11 cellular contexts compared by ENCODE assay signal in genomic region chr19:18605196-18605545, GRCh38. TPM values are rescaled to one million over a fixed set of nuclear protein-coding genes. Genes with fewer than 3 reads are reported as not detected.
DNase-seq lines count a peak whose midpoint lies in the region; ATAC-seq and TF ChIP-seq lines count a peak whose summit lies in the region.
"Had no signal": no experiment of that assay in that cellular context is flagged by ENCODE, and none has a peak within 500 bp of the region (broad histone marks: within the 10 kb centered on the region; RNA-seq: fewer than 3 reads in every experiment).

No MANE protein-coding gene starts in this region.

- DNase-seq in heart left ventricle (no peak), heart right ventricle (no peak), type B pancreatic cell (ENCODE audit: extremely low spot score, unreplicated experiment) (no peak), NCI-H446 (lab: John Stamatoyannopoulos, UW) (no peak)
- DNase-seq: activated CD4-positive, alpha-beta T cell treated with anti-CD3 and anti-CD28 coated beads for 4 hours; activated naive CD8-positive, alpha-beta T cell treated with anti-CD3 and anti-CD28 coated beads, Interleukin-2, amount 10 ng/mL, durations not matched to agents 7 days and 5 days; Karpas-422; NCI-H226; stimulated activated naive CD4-positive, alpha-beta T cell had no signal

- H3K9ac ChIP-seq in iPS-15b (ENCODE audit: low read depth, low read length): no peak overlapping the region

- H3K4me3 ChIP-seq in heart left ventricle (peak overlapping the region in 8 of 12 donors; percentile 7 to 51 (median 44)), heart right ventricle (peak overlapping the region in 4 of 10 donors; percentile 10 to 35 (median 26)), iPS-15b (ENCODE audit: low read depth, low read length) (peak overlapping the region; percentile 37)

- ATAC-seq in heart left ventricle (no peak), heart right ventricle (no peak), HG03432 (IDR thresholded peaks at IDR 0.05; ENCODE audit: unreplicated experiment) (no peak)

- no peaks in the 10 kb centered on the region for H3K9me3 ChIP-seq in heart left ventricle
- H3K9me3 ChIP-seq in heart right ventricle: no peaks in the 10 kb centered on the region
- no peaks in the 10 kb centered on the region for H3K9me3 ChIP-seq in iPS-15b (ENCODE audit: control insufficient read depth, insufficient read depth, low read length)

- H3K9me3 Mint-ChIP-seq in type B pancreatic cell: no peaks in the 10 kb centered on the region
- H3K9me3 Mint-ChIP-seq: activated naive CD8-positive, alpha-beta T cell treated with anti-CD3 and anti-CD28 coated beads, Interleukin-2, amount 10 ng/mL, durations not matched to agents 7 days and 5 days had no signal

- peaks cover 31 to 94% (median 71%) of the 10 kb centered on the region in 9 donors for H3K27me3 ChIP-seq in heart left ventricle
- H3K27me3 ChIP-seq in heart right ventricle: peaks cover 32 to 96% (median 94%) of the 10 kb centered on the region in 7 donors
- H3K27me3 ChIP-seq in iPS-15b (ENCODE audit: control insufficient read depth, insufficient read depth, low read length): peaks cover 76% of the 10 kb centered on the region

- H3K27me3 Mint-ChIP-seq in type B pancreatic cell: peaks cover 76% of the 10 kb centered on the region

- H3K4me1 Mint-ChIP-seq in type B pancreatic cell (ENCODE audit: unreplicated experiment): peaks cover 22% of the 10 kb centered on the region

- peaks cover 3% of the 10 kb centered on the region for H3K36me3 Mint-ChIP-seq in type B pancreatic cell
- H3K36me3 Mint-ChIP-seq: activated naive CD8-positive, alpha-beta T cell treated with anti-CD3 and anti-CD28 coated beads, Interleukin-2, amount 10 ng/mL, durations not matched to agents 7 days and 5 days had no signal

- TF ChIP-seq CTCF in heart left ventricle (IDR thresholded peaks at IDR 0.05): no peak
- no peak for TF ChIP-seq CTCF in heart right ventricle (IDR thresholded peaks at IDR 0.05)
- TF ChIP-seq CTCF in type B pancreatic cell (conservative IDR thresholded peaks at IDR 0.05): no peak

- H3K36me3 ChIP-seq in heart left ventricle (no peaks in the 10 kb centered on the region), heart right ventricle (no peaks in the 10 kb centered on the region), iPS-15b (ENCODE audit: control insufficient read depth, insufficient read depth, low read length) (no peaks in the 10 kb centered on the region)

- no peak for TF ChIP-seq POLR2A in heart left ventricle (IDR thresholded peaks at IDR 0.05)

- intact Hi-C loops in heart left ventricle (cut with DNase I) (no loop called here), heart right ventricle (cut with DNase I) (loop anchor here in 4 of 10 donors (2.0 to 10.0 kb wide), 4 partner anchors 28 to 240 kb away; no protein-coding TSS in a partner anchor)

- H3K27ac Mint-ChIP-seq in type B pancreatic cell: peak overlapping the region; percentile 75
- H3K27ac Mint-ChIP-seq: activated naive CD8-positive, alpha-beta T cell treated with anti-CD3 and anti-CD28 coated beads, Interleukin-2, amount 10 ng/mL, durations not matched to agents 7 days and 5 days had no signal

- H3K27ac ChIP-seq in heart left ventricle: peak overlapping the region in 2 of 12 donors; percentile 13 to 15
- H3K27ac ChIP-seq in heart right ventricle: peak overlapping the region in 2 of 10 donors; percentile 1

- WGBS in heart left ventricle, 4 donors: 7 to 16% (median 9%) methylated on average over 6 to 17 of the region's 17 CpGs
- WGBS in heart right ventricle, 2 donors: 8 to 10% methylated on average over 17 of the region's 17 CpGs

- H3K4me1 ChIP-seq in heart left ventricle: peaks cover 0 to 43% (median 15%) of the 10 kb centered on the region in 12 donors
- H3K4me1 ChIP-seq in heart right ventricle: peaks cover 5 to 40% (median 22%) of the 10 kb centered on the region in 9 donors
- H3K4me1 ChIP-seq in iPS-15b (ENCODE audit: control insufficient read depth, insufficient read depth, low read length): peaks cover 25% of the 10 kb centered on the region

- peak overlapping the region; percentile 80 for H3K4me3 Mint-ChIP-seq in type B pancreatic cell
- H3K4me3 Mint-ChIP-seq: activated naive CD8-positive, alpha-beta T cell treated with anti-CD3 and anti-CD28 coated beads, Interleukin-2, amount 10 ng/mL, durations not matched to agents 7 days and 5 days had no signal

RNA-seq across cellular contexts. Expression of gene CRLF1, which starts 1.4 kb away (rescaled TPM):
- total RNA-seq in heart left ventricle: 10 to 100 TPM in 4 of 9 donors, 1 to 10 TPM in 5; 2.8 to 60.5 (median 9.9) TPM
- 10 to 100 TPM; 50.2 to 64.0 TPM for polyA plus RNA-seq in heart left ventricle
- 10 to 100 TPM in 3 of 10 donors, 1 to 10 TPM in 6, under 1 TPM in 1; 0.68 to 42.1 (median 4.5) TPM for total RNA-seq in heart right ventricle
- polyA plus RNA-seq in heart right ventricle: 100 to 1,000 TPM; 154 to 161 TPM
- total RNA-seq in type B pancreatic cell (ENCODE audit: low replicate concordance): 2.8 and 7.8 TPM in 2 replicates
- total RNA-seq: activated naive CD8-positive, alpha-beta T cell treated with anti-CD3 and anti-CD28 coated beads, Interleukin-2, amount 10 ng/mL, durations not matched to agents 7 days and 5 days had no signal

RNA-seq across cellular contexts. Expression of gene TMEM59L, which starts 7.5 kb away (rescaled TPM):
- total RNA-seq in heart left ventricle (1 to 10 TPM in 5 of 9 donors, under 1 TPM in 4; 0.50 to 4.6 (median 1.1) TPM), heart right ventricle (1 to 10 TPM in 5 of 10 donors, under 1 TPM in 5; 0.13 to 4.5 (median 0.89) TPM), type B pancreatic cell (ENCODE audit: low replicate concordance) (4.6 and 9.4 TPM in 2 replicates)
- polyA plus RNA-seq in heart left ventricle (1 to 10 TPM; 1.5 to 5.1 TPM), heart right ventricle (10 to 100 TPM in 1 of 2 donors, 1 to 10 TPM in 1; 2.5 to 13.8 TPM)

RNA-seq across cellular contexts. Expression of gene REX1BD, which starts 16.6 kb away (rescaled TPM):
- total RNA-seq in heart left ventricle (100 to 1,000 TPM in 2 of 9 donors, 10 to 100 TPM in 7; 42.9 to 205 (median 68.2) TPM), heart right ventricle (10 to 100 TPM; 63.4 to 96.3 (median 68.7) TPM), type B pancreatic cell (ENCODE audit: low replicate concordance) (54.0 and 63.5 TPM in 2 replicates)
- polyA plus RNA-seq in heart left ventricle (100 to 1,000 TPM in 1 of 2 donors, 10 to 100 TPM in 1; 46.8 to 101 TPM), heart right ventricle (100 to 1,000 TPM in 1 of 2 donors, 10 to 100 TPM in 1; 58.5 to 107 TPM)

RNA-seq across cellular contexts. Expression of gene KLHL26, which starts 31.7 kb away (rescaled TPM):
- total RNA-seq in heart left ventricle: 10 to 100 TPM in 1 of 9 donors, 1 to 10 TPM in 8; 4.6 to 11.4 (median 6.8) TPM
- polyA plus RNA-seq in heart left ventricle: 1 to 10 TPM; 2.8 to 4.9 TPM
- total RNA-seq in heart right ventricle: 1 to 10 TPM; 4.6 to 8.2 (median 6.3) TPM
- 1 to 10 TPM; 3.4 to 4.6 TPM for polyA plus RNA-seq in heart right ventricle
- total RNA-seq in type B pancreatic cell (ENCODE audit: low replicate concordance): 11.0 and 11.1 TPM in 2 replicates

RNA-seq across cellular contexts. Expression of gene UBA52, which starts 33.5 kb away (rescaled TPM):
- total RNA-seq in heart left ventricle: 100 to 1,000 TPM; 336 to 944 (median 761) TPM
- 100 to 1,000 TPM; 675 to 716 TPM for polyA plus RNA-seq in heart left ventricle
- 100 to 1,000 TPM; 634 to 883 (median 716) TPM for total RNA-seq in heart right ventricle
- polyA plus RNA-seq in heart right ventricle: 1,000 to 10,000 TPM; 1,270 to 1,276 TPM
- 1,126 and 1,202 TPM in 2 replicates for total RNA-seq in type B pancreatic cell (ENCODE audit: low replicate concordance)
